Comparison of ENCODE assay signal across 11 cellular contexts in the genomic region with DNA sequence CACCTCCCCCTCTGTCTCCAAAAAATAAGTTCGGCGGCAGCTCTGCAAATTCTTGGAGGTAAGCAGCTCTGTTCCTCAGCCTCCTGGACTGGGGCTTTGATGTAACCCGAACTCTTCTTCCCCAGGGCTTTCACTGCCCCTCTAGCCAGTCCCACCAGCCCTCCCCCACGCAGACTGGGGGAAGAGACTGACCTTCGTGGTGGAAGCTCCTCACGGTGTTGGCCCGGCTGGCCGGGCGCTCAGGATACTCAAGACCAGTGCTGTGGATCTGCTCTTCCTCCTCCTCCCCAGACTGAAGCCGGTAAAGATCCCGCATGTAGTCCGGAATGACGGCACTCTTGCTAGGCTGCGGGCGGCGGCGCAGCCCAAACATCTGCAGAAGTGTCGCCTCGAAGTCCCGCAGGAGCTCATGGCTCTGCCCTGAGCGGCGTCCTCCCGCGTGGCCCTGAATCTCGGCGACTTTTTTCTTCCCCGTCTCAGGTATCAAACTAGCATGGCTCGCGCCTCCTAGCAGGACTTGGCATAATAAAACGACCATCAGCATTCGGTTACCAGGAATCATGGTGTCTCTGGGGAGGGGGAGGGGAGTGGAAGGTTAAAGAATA. TPM values are rescaled to one million over a fixed set of nuclear protein-coding genes. Genes with fewer than 3 reads are reported as not detected.
A peak's percentile ranks its signal among the peaks of the same experiment; 100 is the strongest.
DNase-seq lines count a peak whose midpoint lies in the region; ATAC-seq and TF ChIP-seq lines count a peak whose summit lies in the region.
"Had no signal": no experiment of that assay in that cellular context is flagged by ENCODE, and none has a peak within 500 bp of the region (broad histone marks: within the 10 kb centered on the region; RNA-seq: fewer than 3 reads in every experiment).

No MANE protein-coding gene starts in this region.

- H3K9me3 Mint-ChIP-seq in nephron progenitor cell, result no peaks in the 10 kb centered on the region

- WGBS in lower leg skin, 2 donors, result 56 to 57% methylated on average over 31 of the region's 31 CpGs

- H3K4me1 ChIP-seq in left ventricle myocardium inferior, result peaks cover 67% of the 10 kb centered on the region

- H3K36me3 Mint-ChIP-seq in nephron progenitor cell (ENCODE audit: low read depth), result peaks cover 43% of the 10 kb centered on the region

- H3K4me3 ChIP-seq in left ventricle myocardium inferior (peak overlapping the region; percentile 84), fibroblast of pulmonary artery (replicated peaks; ENCODE audit: low read depth, low read length) (peak overlapping the region; percentile 75), lower leg skin (ENCODE audit: low read depth, poor library complexity, severe bottlenecking) (no peak overlapping the region)

- peak; percentile 14 for DNase-seq in left ventricle myocardium inferior
- no peak for DNase-seq in cardiac septum (ENCODE audit: low spot score)
- DNase-seq in fibroblast of pulmonary artery (ENCODE audit: low read depth), result no peak
- peak; percentile 63 for DNase-seq in nephron progenitor cell
- no peak for DNase-seq in nucleus accumbens (lab: John Stamatoyannopoulos, UW)
- no peak for DNase-seq in SW 1271 (lab: John Stamatoyannopoulos, UW)
- DNase-seq in lower leg skin (ENCODE audit: low spot score in 2 of 2), result no peak
- DNase-seq: stimulated activated CD4-positive, alpha-beta T cell treated with anti-CD3 and anti-CD28 coated beads, Interleukin-12 subunit alpha, Interleukin-12 subunit beta, amount 100 ng/mL, for 4 hours had no signal

- H3K27me3 Mint-ChIP-seq in nephron progenitor cell (ENCODE audit: low read depth, poor library complexity), result peaks cover 16% of the 10 kb centered on the region

- intact Hi-C loops in left ventricle myocardium inferior (cut with micrococcal nuclease) (no loop called here), cardiac septum (cut with DNase I) (loop anchor here (5.0 to 10.0 kb wide), 4 partner anchors 221 to 417 kb away; no protein-coding TSS in a partner anchor), lower leg skin (cut with DNase I; ENCODE audit: low total_unique reads) (no loop called here)

- H3K9me3 ChIP-seq in left ventricle myocardium inferior (replicated peaks), result no peaks in the 10 kb centered on the region
- H3K9me3 ChIP-seq: adrenal gland had no signal

- H3K36me3 ChIP-seq in left ventricle myocardium inferior, result peaks cover 32% of the 10 kb centered on the region

- TF ChIP-seq CTCF in left ventricle myocardium inferior (IDR thresholded peaks at IDR 0.05; ENCODE audit: borderline replicate concordance) (no peak), fibroblast of pulmonary artery (IDR thresholded peaks at IDR 0.05; ENCODE audit: low read length, missing control alignments) (no peak), nephron progenitor cell (IDR thresholded peaks at IDR 0.05) (no peak), lower leg skin (IDR thresholded peaks at IDR 0.05) (no peak)

- H3K27ac Mint-ChIP-seq in nephron progenitor cell, result peak overlapping the region; percentile 94

- peak overlapping the region; percentile 95 for H3K27ac ChIP-seq in left ventricle myocardium inferior (replicated peaks)
- H3K27ac ChIP-seq: adrenal gland had no signal

- peak overlapping the region; percentile 99 for H3K4me3 Mint-ChIP-seq in nephron progenitor cell

- H3K4me1 Mint-ChIP-seq in nephron progenitor cell, result peaks cover 61% of the 10 kb centered on the region

- ATAC-seq in GM19023 (IDR thresholded peaks at IDR 0.05; ENCODE audit: unreplicated experiment), result no peak
- ATAC-seq: activated CD4-positive, CD25-positive, alpha-beta regulatory T cell treated with anti-CD3 and anti-CD28 coated beads, Interleukin-2, amount 50 U/mL, for 24 hours had no signal

- no peak for TF ChIP-seq POLR2A in lower leg skin (IDR thresholded peaks at IDR 0.05)

- H3K27me3 ChIP-seq in left ventricle myocardium inferior (ENCODE audit: low read depth), result peaks cover 50% of the 10 kb centered on the region

RNA-seq across cellular contexts. Expression of a gene that starts 4.9 kb away (rescaled TPM):
- total RNA-seq in left ventricle myocardium inferior (9.8 TPM), cardiac septum (6.9 TPM), lower leg skin (10 to 100 TPM in 3 of 4 donors, 1 to 10 TPM in 1; 9.1 to 24.5 (median 19.0) TPM)

Comparison
In these comparisons a context has a peak if more than half of its experiments do, and no peak if none do; other contexts are left out.
1. DNase-seq: peak in left ventricle myocardium inferior (single experiment) and nephron progenitor cell (single experiment); none in cardiac septum (single experiment), fibroblast of pulmonary artery (single experiment), nucleus accumbens (0 of 56), SW 1271 (0 of 2) and lower leg skin (0 of 2).